9 cellular contexts compared by ENCODE assay signal in genomic region chr7:98287486-98287959, GRCh38. TPM values are rescaled to one million over a fixed set of nuclear protein-coding genes. Genes with fewer than 3 reads are reported as not detected.
DNase-seq lines count a peak whose midpoint lies in the region; ATAC-seq, FAIRE-seq and TF ChIP-seq lines count a peak whose summit lies in the region.
"Had no signal": no experiment of that assay in that cellular context is flagged by ENCODE, and none has a peak within 500 bp of the region (broad histone marks: within the 10 kb centered on the region; RNA-seq: fewer than 3 reads in every experiment).

No MANE protein-coding gene starts in this region.

- H3K27ac ChIP-seq in trophoblast cell (ENCODE audit: low read depth, low read length) = peak overlapping the region; percentile 55

- H2BK5ac ChIP-seq in trophoblast cell (ENCODE audit: low read depth, low read length, poor library complexity) = peak overlapping the region; percentile 29

- H3K4me3 Mint-ChIP-seq in nephron progenitor cell = no peak overlapping the region
- H3K4me3 Mint-ChIP-seq in T-helper 17 cell = no peak overlapping the region
- H3K4me3 Mint-ChIP-seq: activated T-helper 1 cell treated with anti-CD3 and anti-CD28 coated beads, Interleukin-12 subunit alpha, Interleukin-12 subunit beta, Interleukin-2, Interleukin-4 antibody, amounts not matched to agents 30 ng/mL and 10 ng/mL and 1 ng/mL, durations not matched to agents 14 hours and 24 hours and 36 hours had no signal

- no peak for TF ChIP-seq CTCF in nephron progenitor cell (IDR thresholded peaks at IDR 0.05)

- H4K91ac ChIP-seq in trophoblast cell (ENCODE audit: low read depth, low read length) = peak overlapping the region; percentile 71

- peak overlapping the region; percentile 96 for H3K4ac ChIP-seq in trophoblast cell (ENCODE audit: low read depth, low read length)

- H2BK12ac ChIP-seq in trophoblast cell (ENCODE audit: low read length) = peak overlapping the region; percentile 1

- H3K36me3 Mint-ChIP-seq in nephron progenitor cell (ENCODE audit: low read depth) (peaks cover 19% of the 10 kb centered on the region), T-helper 17 cell (ENCODE audit: low read depth) (peaks cover 2% of the 10 kb centered on the region)

- H3K9me3 ChIP-seq in trophoblast cell (ENCODE audit: insufficient read depth, low read depth, low read length) = no peaks in the 10 kb centered on the region
- H3K9me3 ChIP-seq in T-helper 17 cell (ENCODE audit: control insufficient read depth, low read length, poor library complexity, severe bottlenecking) = no peaks in the 10 kb centered on the region

- no peak for FAIRE-seq in GM12891 (lab: Jason Lieb, UNC)

- H3K79me1 ChIP-seq in trophoblast cell (ENCODE audit: low read length) = peaks cover 41% of the 10 kb centered on the region

- peak overlapping the region; percentile 31 for H3K18ac ChIP-seq in trophoblast cell (ENCODE audit: low read length)

- no peak overlapping the region for H3K4me3 ChIP-seq in trophoblast cell (ENCODE audit: low read depth, low read length)

- H3K36me3 ChIP-seq in trophoblast cell (ENCODE audit: control insufficient read depth in 1 of 2, insufficient read depth in 2 of 2, low read length in 2 of 2) = peaks cover 50 to 61% of the 10 kb centered on the region in 2 experiments

- H3K9ac ChIP-seq in trophoblast cell (ENCODE audit: low read length) = no peak overlapping the region

- H3K4me1 Mint-ChIP-seq in nephron progenitor cell (peaks cover 47% of the 10 kb centered on the region), T-helper 17 cell (peaks cover 22% of the 10 kb centered on the region)

- peaks cover 44 to 57% of the 10 kb centered on the region in 2 experiments for H3K4me1 ChIP-seq in trophoblast cell (ENCODE audit: control insufficient read depth in 1 of 2, insufficient read depth in 2 of 2, low read length in 2 of 2)

- H3K23ac ChIP-seq in trophoblast cell (ENCODE audit: low read length) = no peak overlapping the region

- H3K9me3 Mint-ChIP-seq in nephron progenitor cell = no peaks in the 10 kb centered on the region
- H3K9me3 Mint-ChIP-seq: activated T-helper 1 cell treated with anti-CD3 and anti-CD28 coated beads, Interleukin-12 subunit alpha, Interleukin-12 subunit beta, Interleukin-2, Interleukin-4 antibody, amounts not matched to agents 30 ng/mL and 10 ng/mL and 1 ng/mL, durations not matched to agents 14 hours and 24 hours and 36 hours had no signal

- ATAC-seq in esophagus mucosa (peak; percentile 86), T-helper 17 cell (no peak)

- peak overlapping the region; percentile 20 for H2BK120ac ChIP-seq in trophoblast cell (ENCODE audit: insufficient read depth, low read length, poor library complexity)

- H2AFZ ChIP-seq in trophoblast cell (ENCODE audit: insufficient read depth, low read length, poor library complexity) = no peak overlapping the region

- peak overlapping the region; percentile 76 for H3K14ac ChIP-seq in trophoblast cell (ENCODE audit: low read length)

- no peak overlapping the region for H4K12ac ChIP-seq in trophoblast cell (ENCODE audit: low read depth, low read length)

- peak overlapping the region; percentile 20 for H4K8ac ChIP-seq in trophoblast cell (ENCODE audit: low read depth, low read length)

- WGBS in trophoblast cell (ENCODE audit: extremely low coverage, insufficient coverage, insufficient read length) = no CpG with 5 or more reads among the region's 14 CpGs

- no peak overlapping the region for H3K4me2 ChIP-seq in trophoblast cell (ENCODE audit: low read length)

- H3K27ac Mint-ChIP-seq in nephron progenitor cell (no peak overlapping the region), T-helper 17 cell (no peak overlapping the region)
- H3K27ac Mint-ChIP-seq: activated T-helper 1 cell treated with anti-CD3 and anti-CD28 coated beads, Interleukin-12 subunit alpha, Interleukin-12 subunit beta, Interleukin-2, Interleukin-4 antibody, amounts not matched to agents 30 ng/mL and 10 ng/mL and 1 ng/mL, durations not matched to agents 14 hours and 24 hours and 36 hours had no signal

- H2AK5ac ChIP-seq in trophoblast cell (ENCODE audit: low read length) = peak overlapping the region; percentile 85

- H3K27me3 ChIP-seq in trophoblast cell (ENCODE audit: insufficient read depth, low read length) = no peaks in the 10 kb centered on the region

- H3K79me2 ChIP-seq in trophoblast cell (ENCODE audit: control insufficient read depth, insufficient read depth, low read length, poor library complexity) = peaks cover 46% of the 10 kb centered on the region

- DNase-seq in GM12891 (ENCODE audit: insufficient read length, low spot score) (no peak), NCI-H510A treated with DMSO at 0.1 percent for 48 hours (lab: John Stamatoyannopoulos, UW) (peak; percentile 47), trophoblast cell (peak; percentile 19 to 46), UCSD-AML1 (lab: John Stamatoyannopoulos, UW; ENCODE audit: unreplicated experiment) (no peak), T1000 (lab: John Stamatoyannopoulos, UW) (no peak), nephron progenitor cell (no peak), T-helper 17 cell (no peak)

- no peak for TF ChIP-seq POLR2A in GM12891 (IDR thresholded peaks at IDR 0.05; ENCODE audit: low read depth, low read length)

- H3K27me3 Mint-ChIP-seq in nephron progenitor cell (ENCODE audit: low read depth, poor library complexity) = no peaks in the 10 kb centered on the region
- H3K27me3 Mint-ChIP-seq in T-helper 17 cell = no peaks in the 10 kb centered on the region

TF ChIP-seq in GM12891, 5 proteins besides CTCF, POLR2A, EP300 and RAD21:
- TF ChIP-seq POLR2AphosphoS5 (IDR thresholded peaks at IDR 0.05; ENCODE audit: low read depth, low read length) (peak; percentile 10; the same call in 1 of the 2 replicates), TAF1 (IDR thresholded peaks at IDR 0.05; ENCODE audit: low read depth, low read length) (no peak)

RNA-seq across cellular contexts. Expression of gene BRI3, which starts 6.0 kb away (rescaled TPM):
- polyA plus RNA-seq in GM12891 (2012; ENCODE audit: low read depth, missing spikeins) = 55.4 TPM
- total RNA-seq in esophagus mucosa = 91.1 TPM
- polyA plus RNA-seq in trophoblast cell (2013) = 402 and 424 TPM in 2 replicates
- 10 to 100 TPM; 67.1 to 77.1 TPM for total RNA-seq in T-helper 17 cell

RNA-seq across cellular contexts. Expression of gene TECPR1, which starts 35.5 kb away (rescaled TPM):
- 6.0 TPM for polyA plus RNA-seq in GM12891 (2012; ENCODE audit: low read depth, missing spikeins)
- total RNA-seq in esophagus mucosa (15.7 TPM), T-helper 17 cell (100 to 1,000 TPM in 1 of 2 donors, 10 to 100 TPM in 1; 76.5 to 100 TPM)
- 4.5 and 4.7 TPM in 2 replicates for polyA plus RNA-seq in trophoblast cell (2013)

Comparison
In these comparisons a context has a peak if more than half of its experiments do, and no peak if none do; other contexts are left out.
1. DNase-seq: peak in NCI-H510A treated with DMSO at 0.1 percent for 48 hours (single experiment) and trophoblast cell (2 of 2); none in GM12891 (single experiment), UCSD-AML1 (single experiment), T1000 (single experiment), nephron progenitor cell (single experiment) and T-helper 17 cell (0 of 3).